Comparison of ENCODE assay signal across 1 cellular context in the genomic region with DNA sequence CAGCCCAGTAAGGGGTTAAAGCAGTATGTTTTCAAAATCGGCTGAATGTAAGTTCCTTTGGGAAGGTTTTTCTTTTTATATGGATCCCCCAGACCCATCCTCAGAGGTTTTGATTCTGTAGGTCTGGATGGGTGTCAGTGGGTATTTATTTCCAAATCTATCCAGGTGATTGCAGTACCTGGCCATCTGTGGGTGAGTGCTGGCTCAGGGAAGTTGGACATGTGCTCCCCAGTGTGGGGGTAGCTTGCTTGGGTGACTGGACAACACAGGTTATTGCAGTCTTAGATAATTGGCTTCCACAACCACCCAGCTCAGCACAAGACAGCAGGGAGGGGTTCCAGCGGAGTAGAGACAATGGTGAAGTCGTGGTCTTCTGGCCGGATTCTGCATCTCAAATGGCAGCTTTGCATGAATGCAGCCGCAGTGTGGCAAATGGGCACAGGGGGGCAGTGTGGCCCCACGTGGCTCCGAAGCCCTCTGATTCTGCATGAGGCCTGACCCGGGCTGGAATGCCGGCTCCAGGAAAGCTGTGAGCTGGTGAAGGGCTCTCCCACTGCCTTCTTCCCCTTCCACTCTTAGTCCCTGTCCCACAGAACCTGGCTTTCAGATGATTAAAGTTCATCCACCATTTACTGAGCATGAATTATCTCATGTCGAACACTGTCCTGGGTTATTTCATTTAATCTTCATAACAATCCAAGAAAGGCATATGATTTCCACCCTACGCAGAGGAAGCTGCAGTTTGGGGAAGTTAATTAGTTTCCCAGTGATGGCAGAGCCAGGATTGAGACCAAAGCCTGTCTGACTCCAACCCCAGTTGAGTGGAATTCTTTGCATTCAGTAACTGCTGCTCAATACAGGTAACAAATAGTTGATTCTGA.
TF ChIP-seq lines count a peak whose summit lies in the region.

No MANE protein-coding gene starts in this region.

TF ChIP-seq in IMR-90, 13 proteins besides CTCF, POLR2A, EP300 and RAD21 (continued from another document):
- TF ChIP-seq BHLHE40 (IDR thresholded peaks at IDR 0.05; ENCODE audit: low read depth, low read length) (no peak), RCOR1 (IDR thresholded peaks at IDR 0.05; ENCODE audit: insufficient replicate concordance, low read length) (no peak), FOS (IDR thresholded peaks at IDR 0.05; ENCODE audit: low read depth, low read length) (no peak), MXI1 (IDR thresholded peaks at IDR 0.05; ENCODE audit: borderline replicate concordance, low read depth, low read length) (0 out of 2 replicates have a peak, but pooled peaks have one; percentile 43), NFE2L2 (IDR thresholded peaks at IDR 0.05; ENCODE audit: low read depth, low read length) (no peak), CHD1 (IDR thresholded peaks at IDR 0.05; ENCODE audit: low read depth, low read length) (no peak), MAZ (IDR thresholded peaks at IDR 0.05; ENCODE audit: borderline replicate concordance, low read depth, low read length) (no peak), CEBPB (IDR thresholded peaks at IDR 0.05; ENCODE audit: low read depth, low read length) (no peak)
- TF ChIP-seq, protein P1, sequence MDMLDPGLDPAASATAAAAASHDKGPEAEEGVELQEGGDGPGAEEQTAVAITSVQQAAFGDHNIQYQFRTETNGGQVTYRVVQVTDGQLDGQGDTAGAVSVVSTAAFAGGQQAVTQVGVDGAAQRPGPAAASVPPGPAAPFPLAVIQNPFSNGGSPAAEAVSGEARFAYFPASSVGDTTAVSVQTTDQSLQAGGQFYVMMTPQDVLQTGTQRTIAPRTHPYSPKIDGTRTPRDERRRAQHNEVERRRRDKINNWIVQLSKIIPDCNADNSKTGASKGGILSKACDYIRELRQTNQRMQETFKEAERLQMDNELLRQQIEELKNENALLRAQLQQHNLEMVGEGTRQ (IDR thresholded peaks at IDR 0.05; ENCODE audit: low read depth, low read length) = 0 out of 2 replicates have a peak, but pooled peaks have one; percentile 14
